ENCODE assay signal across 21 cellular contexts in genomic region chr17:28090551-28090950, GRCh38.
"Had no signal": no experiment of that assay in that cellular context is flagged by ENCODE, and none has a peak within 500 bp of the region (broad histone marks: within the 10 kb centered on the region; RNA-seq: fewer than 3 reads in every experiment).

No MANE protein-coding gene starts in this region.

- ATAC-seq: Panc1, PC-3, Right ventricle myocardium inferior, SK-N-SH treated with all-trans-retinoic acid at 6 μM for 48 hours had no signal

- H3K4me1 ChIP-seq: SJCRH30 had no signal

- H3K27ac ChIP-seq: SJCRH30 had no signal

- H3K9me3 ChIP-seq: SJCRH30 had no signal

- H3K27me3 ChIP-seq: MG63, SJCRH30 had no signal

- H3K4me3 ChIP-seq: MG63, SJCRH30 had no signal

- DNase-seq: Karpas-422, KG1, MG63, NCI-H1092, NCI-H1105 treated with DMSO at 0.1 percent for 48 hours, NCI-H1417 treated with DMSO at 0.1 percent for 48 hours, NCI-H146, NCI-H1694 treated with DMSO at 0.1 percent for 48 hours, NCI-H1930, NCI-H2081, NCI-H2107, NCI-H2227 treated with DMSO at 0.1 percent for 48 hours, NCI-H524, NCI-H526 treated with DMSO at 0.1 percent for 48 hours, NCI-H748 treated with DMSO at 0.1 percent for 48 hours, PC-3, SHP77 treated with DMSO at 0.1 percent for 48 hours, SJCRH30 had no signal

- H3K36me3 ChIP-seq: SJCRH30 had no signal
